ENCODE assay signal across 21 cellular contexts in genomic region chr3:111619833-111620232, GRCh38. TPM values are rescaled to one million over a fixed set of nuclear protein-coding genes. Genes with fewer than 3 reads are reported as not detected.
DNase-seq lines count a peak whose midpoint lies in the region; ATAC-seq and TF ChIP-seq lines count a peak whose summit lies in the region.
"Had no signal": no experiment of that assay in that cellular context is flagged by ENCODE, and none has a peak within 500 bp of the region (broad histone marks: within the 10 kb centered on the region; RNA-seq: fewer than 3 reads in every experiment).

No MANE protein-coding gene starts in this region.

- peaks cover 45% of the 10 kb centered on the region for H3K36me3 Mint-ChIP-seq in CD8-positive, alpha-beta T cell

- H3K4me1 Mint-ChIP-seq in CD8-positive, alpha-beta T cell (ENCODE audit: low read depth), result peaks cover 38% of the 10 kb centered on the region

- intact Hi-C loops in CD8-positive, alpha-beta T cell (cut with DNase I, micrococcal nuclease), result loop anchor here (5.0 to 10.0 kb wide), 4 partner anchors 72 to 548 kb away; partner anchors contain the start of gene NECTIN3 (in 1 of the 2)

- H3K9me3 ChIP-seq in CD8-positive, alpha-beta T cell (ENCODE audit: low read length), result no peaks in the 10 kb centered on the region
- H3K9me3 ChIP-seq in RWPE2 (ENCODE audit: severe bottlenecking) (no peaks in the 10 kb centered on the region), BE2C (no peaks in the 10 kb centered on the region)
- H3K9me3 ChIP-seq: thoracic aorta had no signal

- peaks cover 8% of the 10 kb centered on the region for H3K36me3 ChIP-seq in CD8-positive, alpha-beta T cell (ENCODE audit: insufficient read depth, low read length)
- H3K36me3 ChIP-seq in RWPE2 (ENCODE audit: low read depth) (no peaks in the 10 kb centered on the region), BE2C (no peaks in the 10 kb centered on the region)
- H3K36me3 ChIP-seq: thoracic aorta had no signal

- no peak for ATAC-seq in CD8-positive, alpha-beta T cell
- peak; percentile 79 for ATAC-seq in RWPE2 (ENCODE audit: low read depth)
- no peak for ATAC-seq in GM21360 (IDR thresholded peaks at IDR 0.05; ENCODE audit: unreplicated experiment)
- ATAC-seq: activated CD4-positive, CD25-positive, alpha-beta regulatory T cell treated with anti-CD3 and anti-CD28 coated beads, Interleukin-2, amount 50 U/mL, for 24 hours; activated naive CD4-positive, alpha-beta T cell treated with anti-CD3 and anti-CD28 coated beads, Interleukin-2, amount 50 U/mL, for 72 hours had no signal

- H3K27ac ChIP-seq in CD8-positive, alpha-beta T cell (ENCODE audit: low read depth, low read length), result no peak overlapping the region
- H3K27ac ChIP-seq in RWPE2 (ENCODE audit: poor library complexity, severe bottlenecking), result no peak overlapping the region
- H3K27ac ChIP-seq: thoracic aorta had no signal

- peaks cover 32% of the 10 kb centered on the region for H3K4me1 ChIP-seq in CD8-positive, alpha-beta T cell (ENCODE audit: insufficient read depth, low read length)
- H3K4me1 ChIP-seq in RWPE2 (ENCODE audit: insufficient read depth, poor library complexity, severe bottlenecking) (peaks cover 6% of the 10 kb centered on the region), BE2C (no peaks in the 10 kb centered on the region)

- H3K27ac Mint-ChIP-seq in CD8-positive, alpha-beta T cell, result peak overlapping the region; percentile 56
- H3K27ac Mint-ChIP-seq: IgD-negative memory B cell had no signal

- DNase-seq in CD8-positive, alpha-beta T cell, result no peak
- DNase-seq in ELF-1 (ENCODE audit: low read depth, low spot score), result peak; percentile 40
- peak; percentile 65 for DNase-seq in RWPE2 (ENCODE audit: low spot score)
- DNase-seq in fibroblast of the aortic adventitia (ENCODE audit: low read depth), result peak; percentile 16
- DNase-seq in stimulated activated naive CD4-positive, alpha-beta T cell treated with Interleukin-2 at 50 U/mL for 16 hours (lab: John Stamatoyannopoulos, UW), result no peak
- DNase-seq in BE2C, result no peak
- no peak for DNase-seq in hepatic stellate cell (ENCODE audit: low spot score)
- DNase-seq: activated CD8-positive, alpha-beta memory T cell treated with anti-CD3 and anti-CD28 coated beads, Interleukin-2, amount 50 U/mL, for 48 hours; caudate nucleus; effector CD4-positive, alpha-beta T cell; NCI-H1048; NCI-H2171 treated with DMSO at 0.1 percent for 48 hours; NK-92 treated with Interleukin-12 subunit alpha and Interleukin-12 subunit beta, amount 100 ng/mL, for 24 hours; SHP77 treated with DMSO at 0.1 percent for 48 hours; stimulated activated CD4-positive, alpha-beta T cell treated with anti-CD3 and anti-CD28 coated beads, Interleukin-4, amount 100 ng/mL, for 24 hours had no signal

- H3K4me3 ChIP-seq in CD8-positive, alpha-beta T cell (ENCODE audit: low read depth, low read length), result no peak overlapping the region
- H3K4me3 ChIP-seq in RWPE2 (ENCODE audit: severe bottlenecking) (no peak overlapping the region), fibroblast of the aortic adventitia (ENCODE audit: low read depth, low read length) (no peak overlapping the region), BE2C (ENCODE audit: low read depth, low read length) (no peak overlapping the region)
- H3K4me3 ChIP-seq: thoracic aorta had no signal

- POLR2A ChIA-PET in CD8-positive, alpha-beta T cell (lab: Charles Lee), result interaction anchor here (1.0 to 1.4 kb wide), 3 partner anchors 9 to 26 kb away, joined by 3 read pairs; no protein-coding TSS in a partner anchor

- CTCF ChIA-PET in CD8-positive, alpha-beta T cell (lab: Charles Lee), result interaction anchor here (0.8 kb wide), 1 partner anchor 9 kb away, joined by 4 read pairs; no protein-coding TSS in a partner anchor

- no peak overlapping the region for H3K4me3 Mint-ChIP-seq in CD8-positive, alpha-beta T cell
- H3K4me3 Mint-ChIP-seq: IgD-negative memory B cell had no signal

- no peaks in the 10 kb centered on the region for H3K27me3 ChIP-seq in CD8-positive, alpha-beta T cell (ENCODE audit: insufficient read depth, low read length)
- H3K27me3 ChIP-seq in RWPE2 (ENCODE audit: insufficient read depth, poor library complexity, severe bottlenecking) (no peaks in the 10 kb centered on the region), BE2C (peaks cover 8% of the 10 kb centered on the region)

- no peak for TF ChIP-seq CTCF in CD8-positive, alpha-beta T cell (IDR thresholded peaks at IDR 0.05)
- peak; percentile 8 for TF ChIP-seq CTCF in RWPE2 (IDR thresholded peaks at IDR 0.05; ENCODE audit: poor library complexity, severe bottlenecking)
- no peak for TF ChIP-seq CTCF in fibroblast of the aortic adventitia (IDR thresholded peaks at IDR 0.05; ENCODE audit: insufficient read depth, low read length)
- TF ChIP-seq CTCF in BE2C (IDR thresholded peaks at IDR 0.05; ENCODE audit: low read depth, low read length), result no peak

- no peaks in the 10 kb centered on the region for H3K9me3 Mint-ChIP-seq in CD8-positive, alpha-beta T cell
- H3K9me3 Mint-ChIP-seq: IgD-negative memory B cell had no signal

- no peaks in the 10 kb centered on the region for H3K27me3 Mint-ChIP-seq in CD8-positive, alpha-beta T cell (ENCODE audit: low read depth)
- H3K27me3 Mint-ChIP-seq: IgD-negative memory B cell had no signal

RNA-seq across cellular contexts. Expression of gene ZBED2, which starts 24.7 kb away (rescaled TPM):
- total RNA-seq in CD8-positive, alpha-beta T cell, result under 1 TPM; 0.19 to 0.22 TPM
- 0.09 TPM in 1 of 2 replicates, not detected in the other for total RNA-seq in fibroblast of the aortic adventitia (ENCODE audit: low replicate concordance)
- not detected for polyA plus RNA-seq in BE2C (2012; ENCODE audit: insufficient read depth, insufficient read length, low read depth)
- total RNA-seq: osteocyte, thoracic aorta had no signal

RNA-seq across cellular contexts. Expression of gene PLCXD2, which starts 54.6 kb away (rescaled TPM):
- total RNA-seq in CD8-positive, alpha-beta T cell, result 10 to 100 TPM; 52.6 to 52.8 TPM
- total RNA-seq in fibroblast of the aortic adventitia (ENCODE audit: low replicate concordance), result 3.2 TPM in 1 of 2 replicates, not detected in the other
- 0.29 TPM for polyA plus RNA-seq in BE2C (2012; ENCODE audit: insufficient read depth, insufficient read length, low read depth)

Comparison
In these comparisons a context has a peak if more than half of its experiments do, and no peak if none do; other contexts are left out.
1. DNase-seq: peak in ELF-1 (single experiment), RWPE2 (single experiment) and fibroblast of the aortic adventitia (single experiment); none in CD8-positive, alpha-beta T cell (0 of 7), stimulated activated naive CD4-positive, alpha-beta T cell treated with Interleukin-2 at 50 U/mL for 16 hours (single experiment), BE2C (single experiment) and hepatic stellate cell (single experiment).
2. RNA of gene PLCXD2, which starts 54.6 kb away (total RNA-seq): 52.6 to 52.8 TPM in CD8-positive, alpha-beta T cell; 3.2 TPM in fibroblast of the aortic adventitia; every median in the first group is over 10 times any median in the second.